Comparison of ENCODE assay signal across 10 cellular contexts in the genomic region with DNA sequence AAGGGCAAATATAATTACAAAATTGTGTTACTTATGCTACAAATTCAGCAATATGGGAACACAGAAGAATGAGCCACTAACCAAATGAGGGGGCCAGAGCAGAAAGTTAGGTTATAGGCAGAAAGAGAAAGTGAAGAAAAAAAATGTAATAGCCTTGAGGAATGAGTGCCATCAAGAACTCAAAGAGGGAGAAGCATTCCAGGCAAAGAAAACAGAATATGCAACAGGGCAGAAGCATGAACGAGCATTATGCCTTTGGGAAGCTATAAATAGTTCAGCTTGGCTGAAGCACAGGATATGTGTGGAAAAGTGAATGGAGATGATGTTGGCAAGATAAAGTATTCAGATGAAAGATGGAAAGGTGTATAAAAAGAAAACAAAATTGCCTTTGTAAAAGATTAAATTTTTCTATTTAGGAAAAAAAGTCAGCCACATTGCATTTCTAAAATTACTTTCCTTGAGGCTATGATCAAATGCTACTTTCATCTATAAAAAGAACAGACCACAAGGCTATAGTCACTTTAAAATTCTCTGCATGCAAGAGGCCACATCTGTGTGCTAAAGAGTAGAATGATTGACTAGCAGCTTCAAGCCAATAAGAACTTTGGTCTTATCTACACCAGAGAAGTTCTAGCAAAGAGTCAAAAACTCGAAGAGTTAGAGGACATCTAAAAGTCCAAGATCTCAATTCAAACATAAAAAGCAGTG.
DNase-seq lines count a peak whose midpoint lies in the region; ATAC-seq and TF ChIP-seq lines count a peak whose summit lies in the region.
"Had no signal": no experiment of that assay in that cellular context is flagged by ENCODE, and none has a peak within 500 bp of the region (broad histone marks: within the 10 kb centered on the region; RNA-seq: fewer than 3 reads in every experiment).

No MANE protein-coding gene starts in this region.

- H3K27ac Mint-ChIP-seq in chondrocyte (ENCODE audit: unreplicated experiment): no peak overlapping the region

- H3K27me3 ChIP-seq in MM.1S (replicated peaks; ENCODE audit: insufficient read depth, low read length) (no peaks in the 10 kb centered on the region), rectal smooth muscle tissue (ENCODE audit: control insufficient read depth, insufficient read depth, low read length) (no peaks in the 10 kb centered on the region)

- peaks cover 14% of the 10 kb centered on the region for H3K9me3 Mint-ChIP-seq in chondrocyte (ENCODE audit: low read depth)

- no peaks in the 10 kb centered on the region for H3K9me3 ChIP-seq in MM.1S (replicated peaks; ENCODE audit: insufficient read depth, low read length)

- no peaks in the 10 kb centered on the region for H3K9me2 ChIP-seq in MM.1S (replicated peaks; ENCODE audit: insufficient read depth, low read length)

- H3K4me1 ChIP-seq in MM.1S (ENCODE audit: low read length) (peaks cover 9% of the 10 kb centered on the region; the same call in 1 of the 2 replicates), rectal smooth muscle tissue (ENCODE audit: control insufficient read depth, insufficient read depth, low read length) (peaks cover 6% of the 10 kb centered on the region)

- H3K4me3 ChIP-seq in MM.1S (ENCODE audit: low read length) (no peak overlapping the region), rectal smooth muscle tissue (ENCODE audit: low read length) (no peak overlapping the region)

- no peaks in the 10 kb centered on the region for H3K36me3 Mint-ChIP-seq in chondrocyte (ENCODE audit: low read depth)

- no peak for TF ChIP-seq CTCF in MM.1S (IDR thresholded peaks at IDR 0.05; ENCODE audit: low read length)
- no peak for TF ChIP-seq CTCF in chondrocyte (IDR thresholded peaks at IDR 0.05)

- H3K27ac ChIP-seq in MM.1S (ENCODE audit: low read length) (no peak overlapping the region; the same call in 1 of the 2 replicates), rectal smooth muscle tissue (ENCODE audit: low read depth, low read length) (peak overlapping the region; percentile 2)

- DNase-seq in MM.1S (peak; percentile 42), DMS153 (lab: John Stamatoyannopoulos, UW) (no peak), LoVo (ENCODE audit: low spot score) (no peak), chondrocyte (ENCODE audit: low spot score) (no peak)
- DNase-seq in activated T-cell treated with anti-CD3 and anti-CD28 coated beads, Interleukin-2, amount 50 U/mL, for 48 hours: no peak
- DNase-seq: stimulated activated naive CD4-positive, alpha-beta T cell treated with Interleukin-2 at 50 U/mL for 16 hours; T-helper 2 cell had no signal

- H3K36me3 ChIP-seq in MM.1S (replicated peaks; ENCODE audit: insufficient read depth, low read length): no peaks in the 10 kb centered on the region
- H3K36me3 ChIP-seq in rectal smooth muscle tissue (ENCODE audit: control insufficient read depth, insufficient read depth, low read length): no peaks in the 10 kb centered on the region

- ATAC-seq in GM19023 (IDR thresholded peaks at IDR 0.05; ENCODE audit: unreplicated experiment) (peak; percentile 63), HG02798 (IDR thresholded peaks at IDR 0.05; ENCODE audit: poor library complexity, unreplicated experiment) (peak; percentile 68)

- peak overlapping the region; percentile 17; the same call in 1 of the 2 replicates for H3K4me2 ChIP-seq in MM.1S (ENCODE audit: low read depth, low read length)

- no peak overlapping the region for H3K9ac ChIP-seq in MM.1S (ENCODE audit: low read length)
- H3K9ac ChIP-seq in rectal smooth muscle tissue (ENCODE audit: low read length): no peak overlapping the region

- no peak overlapping the region for H2AFZ ChIP-seq in MM.1S (ENCODE audit: low read length)

- H3K27me3 Mint-ChIP-seq in chondrocyte (ENCODE audit: low read depth): peaks cover 14% of the 10 kb centered on the region

- H3K4me3 Mint-ChIP-seq in chondrocyte (ENCODE audit: unreplicated experiment): no peak overlapping the region

- no peaks in the 10 kb centered on the region for H3F3A ChIP-seq in MM.1S (ENCODE audit: insufficient read depth, low read length)

- H4K20me1 ChIP-seq in MM.1S (ENCODE audit: insufficient read depth, low read length): no peaks in the 10 kb centered on the region

- H3K79me2 ChIP-seq in MM.1S (ENCODE audit: low read length): no peaks in the 10 kb centered on the region

- peaks cover 20% of the 10 kb centered on the region for H3K4me1 Mint-ChIP-seq in chondrocyte (ENCODE audit: low read depth)
